Comparison of ENCODE assay signal across 17 cellular contexts in genomic region chr10:47287805-47288204, GRCh38. TPM values are rescaled to one million over a fixed set of nuclear protein-coding genes. Genes with fewer than 3 reads are reported as not detected.
DNase-seq lines count a peak whose midpoint lies in the region; ATAC-seq and TF ChIP-seq lines count a peak whose summit lies in the region.
"Had no signal": no experiment of that assay in that cellular context is flagged by ENCODE, and none has a peak within 500 bp of the region (broad histone marks: within the 10 kb centered on the region; RNA-seq: fewer than 3 reads in every experiment).

No MANE protein-coding gene starts in this region.

- H3K23ac ChIP-seq in IMR-90 (ENCODE audit: low read depth, low read length), result no peak overlapping the region

- H3K56ac ChIP-seq in IMR-90 (ENCODE audit: extremely low read depth, insufficient read depth, low read length), result no peak overlapping the region

- no peak overlapping the region for H2AK5ac ChIP-seq in IMR-90 (ENCODE audit: low read depth, low read length)

- WGBS in IMR-90 (ENCODE audit: extremely low coverage in 2 of 2, insufficient read length in 1 of 2), 2 experiments, result no CpG with 5 or more reads among the region's 6 CpGs

- no peak overlapping the region for H2AFZ ChIP-seq in IMR-90 (replicated peaks; ENCODE audit: low read length, poor library complexity)

- no peak overlapping the region for H4K91ac ChIP-seq in IMR-90 (ENCODE audit: insufficient read depth, low read depth, low read length)

- H3K14ac ChIP-seq in IMR-90 (replicated peaks; ENCODE audit: low read depth, low read length), result no peak overlapping the region

- CTCF ChIA-PET in IMR-90 (lab: Yijun Ruan, JAX), result no interaction called here

- H2BK5ac ChIP-seq in IMR-90 (ENCODE audit: low read depth, low read length, poor library complexity, severe bottlenecking), result no peak overlapping the region

- H3K4me2 ChIP-seq in IMR-90 (ENCODE audit: low read depth, low read length), result no peak overlapping the region

- no TSS peak for BruUV-seq in IMR-90 (replicated peaks; lab: Mats Ljungman, UMichigan)

- no peak overlapping the region for H3K9ac ChIP-seq in IMR-90 (ENCODE audit: low read depth, low read length)

- no peak overlapping the region for H4K5ac ChIP-seq in IMR-90 (ENCODE audit: low read depth, low read length)

- DNase-seq in activated effector memory CD4-positive, alpha-beta T cell treated with anti-CD3 and anti-CD28 coated beads, Interleukin-2, amount 50 U/mL, for 16 hours, result peak; percentile 43
- no peak for DNase-seq in activated effector memory CD4-positive, alpha-beta T cell treated with Interleukin-2 at 50 U/mL for 16 hours
- no peak for DNase-seq in IMR-90
- peak; percentile 14 for DNase-seq in mesenteric fat pad (ENCODE audit: low spot score)
- DNase-seq in omental fat pad (ENCODE audit: low spot score), result no peak
- DNase-seq in SIG-M5 treated with dmso at 0.1 percent for 504 hours (lab: John Stamatoyannopoulos, UW; ENCODE audit: unreplicated experiment), result no peak
- DNase-seq: COR-L47, DMS53, GF-D8, HFFc6 had no signal

- no peaks in the 10 kb centered on the region for H3K79me1 ChIP-seq in IMR-90 (ENCODE audit: low read depth in 1 of 2, low read length in 2 of 2)

- TF ChIP-seq POLR2A in IMR-90 (IDR thresholded peaks at IDR 0.05; ENCODE audit: low read depth, low read length), result no peak

- H3K9me3 ChIP-seq in IMR-90 (ENCODE audit: control insufficient read depth, insufficient read depth, low read length), result no peaks in the 10 kb centered on the region
- H3K9me3 ChIP-seq: BE2C, HAP-1 had no signal

- no peaks in the 10 kb centered on the region; the same call in 1 of the 2 replicates for H3K9me1 ChIP-seq in IMR-90 (ENCODE audit: insufficient read depth, low read length)

- no peaks in the 10 kb centered on the region for H3K36me3 ChIP-seq in IMR-90 (ENCODE audit: control insufficient read depth, insufficient read depth, low read length)
- H3K36me3 ChIP-seq: BE2C, HAP-1 had no signal

- dilution Hi-C loops in IMR-90 (cut with HindIII; ENCODE audit: low sequenced_read_pairs, unreplicated experiment), result no loop called here

- H3K4me1 ChIP-seq in IMR-90 (ENCODE audit: control insufficient read depth, insufficient read depth, low read length), result no peaks in the 10 kb centered on the region
- H3K4me1 ChIP-seq: HAP-1 had no signal

- no peak overlapping the region for H3K27ac ChIP-seq in IMR-90 (ENCODE audit: insufficient read depth, low read length)
- H3K27ac ChIP-seq: C4-2B, HL-60 had no signal

- POLR2A ChIA-PET in IMR-90 (lab: Charles Lee; ENCODE audit: unreplicated experiment), result no interaction called here

- H3K4me3 ChIP-seq in IMR-90 (ENCODE audit: insufficient read depth, low read depth, low read length), result no peak overlapping the region
- H3K4me3 ChIP-seq: HAP-1 had no signal

- H3K27me3 ChIP-seq in IMR-90 (ENCODE audit: control insufficient read depth, insufficient read depth, low read length), result peaks cover 30% of the 10 kb centered on the region
- H3K27me3 ChIP-seq: BE2C had no signal

- H3K4ac ChIP-seq in IMR-90 (ENCODE audit: low read depth, low read length), result no peak overlapping the region

- no peak overlapping the region for H2BK120ac ChIP-seq in IMR-90 (ENCODE audit: low read depth, low read length)

- intact Hi-C loops in IMR-90 (cut with micrococcal nuclease), result no loop called here

- no peaks in the 10 kb centered on the region for H4K20me1 ChIP-seq in IMR-90 (ENCODE audit: insufficient read depth, low read length)

- TF ChIP-seq CTCF in IMR-90 (conservative IDR thresholded peaks at IDR 0.05; ENCODE audit: low read depth, low read length) (no peak), omental fat pad (IDR thresholded peaks at IDR 0.05) (no peak)

- in situ Hi-C loops in IMR-90 (cut with MboI; ENCODE audit: low sequenced_read_pairs), result no loop called here

- no peak overlapping the region for H4K8ac ChIP-seq in IMR-90 (ENCODE audit: low read depth in 2 of 2, low read length in 2 of 2)

- no peak overlapping the region for H2BK20ac ChIP-seq in IMR-90 (ENCODE audit: low read depth, low read length)

- peak overlapping the region; percentile 78 for H2AK9ac ChIP-seq in IMR-90 (replicated peaks; ENCODE audit: low read depth, low read length, poor library complexity)

- no peak overlapping the region for H2BK15ac ChIP-seq in IMR-90 (ENCODE audit: low read depth, low read length)

- no peak for ATAC-seq in IMR-90 (ENCODE audit: low read depth)
- ATAC-seq in omental fat pad (ENCODE audit: low FRiP score), result no peak
- no peak for ATAC-seq in HG03159 (IDR thresholded peaks at IDR 0.05; ENCODE audit: unreplicated experiment)
- ATAC-seq: CD8-positive, alpha-beta T cell had no signal

- no peak overlapping the region for H3K18ac ChIP-seq in IMR-90 (ENCODE audit: low read depth, low read length)

- TF ChIP-seq RAD21 in IMR-90 (IDR thresholded peaks at IDR 0.05; ENCODE audit: low read length), result no peak

TF ChIP-seq in IMR-90, 13 proteins besides CTCF, POLR2A, EP300 and RAD21:
- TF ChIP-seq MAZ (IDR thresholded peaks at IDR 0.05; ENCODE audit: borderline replicate concordance, low read depth, low read length) (no peak), CEBPB (IDR thresholded peaks at IDR 0.05; ENCODE audit: low read depth, low read length) (no peak), RCOR1 (IDR thresholded peaks at IDR 0.05; ENCODE audit: insufficient replicate concordance, low read length) (no peak), RFX5 (IDR thresholded peaks at IDR 0.05; ENCODE audit: low read depth, low read length) (no peak), USF2 (IDR thresholded peaks at IDR 0.05; ENCODE audit: low read depth, low read length) (no peak), BHLHE40 (IDR thresholded peaks at IDR 0.05; ENCODE audit: low read depth, low read length) (no peak), MAFK (IDR thresholded peaks at IDR 0.05; ENCODE audit: low read depth, low read length) (no peak), NFE2L2 (IDR thresholded peaks at IDR 0.05; ENCODE audit: low read depth, low read length) (no peak)

RNA-seq across cellular contexts. Expression of gene GDF10, which starts 12.2 kb away (rescaled TPM):
- total RNA-seq in IMR-90 (2012; rRNA removed) (not detected in 2 replicates), mesenteric fat pad (0.26 TPM), omental fat pad (1 to 10 TPM in 1 of 4 donors, under 1 TPM in 3; 0.48 to 2.4 (median 0.66) TPM)
- polyA plus RNA-seq in IMR-90 (2012; rRNA removed), result 0.26 and 0.34 TPM in 2 replicates
- polyA plus RNA-seq in IMR-90 (2012; cell fraction: cytosol; rRNA removed), result 0.10 and 0.12 TPM in 2 replicates
- 0.16 TPM in 1 of 2 replicates, not detected in the other for polyA plus RNA-seq in IMR-90 (2012; cell fraction: nucleus; rRNA removed; ENCODE audit: low replicate concordance)
- total RNA-seq: HFFc6 had no signal

RNA-seq across cellular contexts. Expression of gene GDF2, which starts 34.4 kb away (rescaled TPM):
- under 0.01 TPM in 1 of 2 replicates, not detected in the other for total RNA-seq in IMR-90 (2012; rRNA removed)
- 0.04 TPM in 1 of 2 replicates, not detected in the other for polyA plus RNA-seq in IMR-90 (2012; rRNA removed)
- not detected in 2 replicates for polyA plus RNA-seq in IMR-90 (2012; cell fraction: cytosol; rRNA removed)
- polyA plus RNA-seq in IMR-90 (2012; cell fraction: nucleus; rRNA removed; ENCODE audit: low replicate concordance), result not detected in 2 replicates
- total RNA-seq in mesenteric fat pad, result not detected
- not detected for total RNA-seq in omental fat pad
- total RNA-seq: CD8-positive, alpha-beta T cell; H1; HFFc6 had no signal
- polyA plus RNA-seq: H1 had no signal

Comparison
In these comparisons a context has a peak if more than half of its experiments do, and no peak if none do; other contexts are left out.
1. DNase-seq: peak in activated effector memory CD4-positive, alpha-beta T cell treated with anti-CD3 and anti-CD28 coated beads, Interleukin-2, amount 50 U/mL, for 16 hours (single experiment) and mesenteric fat pad (single experiment); none in activated effector memory CD4-positive, alpha-beta T cell treated with Interleukin-2 at 50 U/mL for 16 hours (single experiment), IMR-90 (single experiment), omental fat pad (single experiment) and SIG-M5 treated with dmso at 0.1 percent for 504 hours (single experiment).